Comparison of ENCODE assay signal across 9 cellular contexts in genomic region chr2:62457555-62457954, GRCh38. TPM values are rescaled to one million over a fixed set of nuclear protein-coding genes. Genes with fewer than 3 reads are reported as not detected.
DNase-seq lines count a peak whose midpoint lies in the region; ATAC-seq and TF ChIP-seq lines count a peak whose summit lies in the region.
"Had no signal": no experiment of that assay in that cellular context is flagged by ENCODE, and none has a peak within 500 bp of the region (broad histone marks: within the 10 kb centered on the region; RNA-seq: fewer than 3 reads in every experiment).

No MANE protein-coding gene starts in this region.

- H3K27me3 ChIP-seq in CD8-positive, alpha-beta memory T cell (ENCODE audit: insufficient read depth, low read length, poor library complexity, severe bottlenecking) = no peaks in the 10 kb centered on the region
- no peaks in the 10 kb centered on the region for H3K27me3 ChIP-seq in Panc1 (ENCODE audit: control insufficient read depth, insufficient read depth, low read length)
- H3K27me3 ChIP-seq in esophagus muscularis mucosa = no peaks in the 10 kb centered on the region
- H3K27me3 ChIP-seq in ovary = no peaks in the 10 kb centered on the region

- H3K27ac Mint-ChIP-seq in CD8-positive, alpha-beta memory T cell = no peak overlapping the region
- H3K27ac Mint-ChIP-seq: IgD-negative memory B cell had no signal

- H3K4me3 Mint-ChIP-seq in CD8-positive, alpha-beta memory T cell = peak overlapping the region; percentile 16 to 88 (median 59)

- H3K27ac ChIP-seq in CD8-positive, alpha-beta memory T cell (ENCODE audit: low read depth, low read length) = no peak overlapping the region
- H3K27ac ChIP-seq in Panc1 (ENCODE audit: low read length) = peak overlapping the region; percentile 80
- peak overlapping the region; percentile 79 to 87 (median 83) for H3K27ac ChIP-seq in esophagus muscularis mucosa (replicated peaks in 1 of 4)
- H3K27ac ChIP-seq in ovary = peak overlapping the region; percentile 77 to 78

- no peaks in the 10 kb centered on the region for H3K36me3 ChIP-seq in CD8-positive, alpha-beta memory T cell (ENCODE audit: insufficient read depth, low read length)
- no peaks in the 10 kb centered on the region for H3K36me3 ChIP-seq in Panc1 (ENCODE audit: control insufficient read depth, insufficient read depth, low read length)
- H3K36me3 ChIP-seq in esophagus muscularis mucosa = no peaks in the 10 kb centered on the region
- H3K36me3 ChIP-seq in ovary = no peaks in the 10 kb centered on the region

- peaks cover 0 to 6% (median 0%) of the 10 kb centered on the region in 3 donors for H3K4me1 Mint-ChIP-seq in CD8-positive, alpha-beta memory T cell

- in situ Hi-C loops in Panc1 (cut with HindIII; ENCODE audit: low pct_unique_long_range_greater_than_20kb, low sequenced_read_pairs) = no loop called here

- peaks cover 4% of the 10 kb centered on the region for H3K4me1 ChIP-seq in CD8-positive, alpha-beta memory T cell (ENCODE audit: insufficient read depth, low read length)
- H3K4me1 ChIP-seq in Panc1 (ENCODE audit: control insufficient read depth, insufficient read depth, low read length) (peaks cover 5% of the 10 kb centered on the region), esophagus muscularis mucosa (peaks cover 13 to 53% (median 41%) of the 10 kb centered on the region in 4 donors), ovary (ENCODE audit: insufficient read depth) (peaks cover 5% of the 10 kb centered on the region)

- H3K4me3 ChIP-seq in CD8-positive, alpha-beta memory T cell (ENCODE audit: low read length) = peak overlapping the region; percentile 55
- H3K4me3 ChIP-seq in Panc1 (ENCODE audit: low read depth in 2 of 2, low read length in 2 of 2) (peak overlapping the region; percentile 58 to 63), esophagus muscularis mucosa (peak overlapping the region; percentile 58 to 80 (median 70)), ovary (peak overlapping the region; percentile 74)

- peak; percentile 4; the same call in 1 of the 2 replicates for ATAC-seq in Panc1
- no peak for ATAC-seq in GM21423 (IDR thresholded peaks at IDR 0.05; ENCODE audit: unreplicated experiment)

- TF ChIP-seq CTCF in Panc1 (IDR thresholded peaks at IDR 0.05) = no peak
- TF ChIP-seq CTCF in esophagus muscularis mucosa (IDR thresholded peaks at IDR 0.05) = no peak
- TF ChIP-seq CTCF in ovary (IDR thresholded peaks at IDR 0.05) = no peak

- no peaks in the 10 kb centered on the region for H3K9me3 ChIP-seq in CD8-positive, alpha-beta memory T cell (ENCODE audit: low read length)
- no peaks in the 10 kb centered on the region for H3K9me3 ChIP-seq in Panc1 (ENCODE audit: control insufficient read depth, insufficient read depth, low read depth, low read length)
- H3K9me3 ChIP-seq in esophagus muscularis mucosa = no peaks in the 10 kb centered on the region
- H3K9me3 ChIP-seq in ovary = no peaks in the 10 kb centered on the region

- POLR2A ChIA-PET in CD8-positive, alpha-beta memory T cell (lab: Charles Lee) = no interaction called here
- POLR2A ChIA-PET in Panc1 (lab: Charles Lee) = interaction anchor here (0.6 to 0.9 kb wide), 2 partner anchors 318 to 353 kb away, joined by 8 to 11 read pairs; no protein-coding TSS in a partner anchor

- no peaks in the 10 kb centered on the region for H3K9me3 Mint-ChIP-seq in CD8-positive, alpha-beta memory T cell
- H3K9me3 Mint-ChIP-seq: IgD-negative memory B cell had no signal

- no peak for DNase-seq in CD8-positive, alpha-beta memory T cell
- DNase-seq in Panc1 (ENCODE audit: low read depth, low spot score) (no peak), esophagus muscularis mucosa (ENCODE audit: extremely low spot score) (no peak), ovary (peak in 1 of 5 donors; percentile 32), HK-2 (ENCODE audit: unreplicated experiment) (no peak), H4 (ENCODE audit: low spot score) (no peak), posterior vena cava (ENCODE audit: low spot score) (no peak)

- CTCF ChIA-PET in CD8-positive, alpha-beta memory T cell (lab: Charles Lee) = interaction anchor here (0.7 to 8.4 kb wide), 17 partner anchors 9 to 1112 kb away, joined by 3 to 121 read pairs (median 5); no protein-coding TSS in a partner anchor
- CTCF ChIA-PET in Panc1 (lab: Charles Lee) = interaction anchor here (0.6 to 2.1 kb wide), 3 partner anchors 263 to 318 kb away, joined by 3 to 17 read pairs (median 5); no protein-coding TSS in a partner anchor

- TF ChIP-seq EP300 in esophagus muscularis mucosa (IDR thresholded peaks at IDR 0.05) = no peak
- TF ChIP-seq EP300 in ovary (IDR thresholded peaks at IDR 0.05) = no peak

- 93% methylated on average over 5 of the region's 11 CpGs for WGBS in esophagus muscularis mucosa
- 45 to 56% (median 49%) methylated on average over 11 of the region's 11 CpGs for WGBS in ovary, 3 donors

- BruUV-seq in Panc1 (replicated peaks; lab: Mats Ljungman, UMichigan) = no TSS peak

- H3K27me3 Mint-ChIP-seq in CD8-positive, alpha-beta memory T cell = peaks cover 0 to 13% of the 10 kb centered on the region in 2 donors

- intact Hi-C loops in Panc1 (cut with micrococcal nuclease; ENCODE audit: unreplicated experiment) (loop anchor here (5.0 kb wide), 1 partner anchor 250 kb away; the partner anchor contains the start of gene EHBP1), esophagus muscularis mucosa (cut with DNase I) (loop anchor here (2.0 kb wide), 1 partner anchor 317 kb away; no protein-coding TSS in a partner anchor), ovary (cut with DNase I) (loop anchor here in 3 of 4 donors (2.0 to 5.0 kb wide), 2 partner anchors 315 to 317 kb away; no protein-coding TSS in a partner anchor), posterior vena cava (cut with DNase I) (loop anchor here (1.0 to 10.0 kb wide), 3 partner anchors 250 to 1097 kb away; partner anchors contain the start of gene EHBP1 (in 2 of the 2))

- TF ChIP-seq POLR2A in esophagus muscularis mucosa (IDR thresholded peaks at IDR 0.05; ENCODE audit: low read depth) = no peak
- TF ChIP-seq POLR2A in ovary (IDR thresholded peaks at IDR 0.05) = no peak

- H3K36me3 Mint-ChIP-seq in CD8-positive, alpha-beta memory T cell = no peaks in the 10 kb centered on the region
- H3K36me3 Mint-ChIP-seq: IgD-negative memory B cell had no signal

RNA-seq across cellular contexts. Expression of gene TMEM17, which starts 48.4 kb away (rescaled TPM):
- under 1 TPM; 0.35 to 0.84 TPM for total RNA-seq in CD8-positive, alpha-beta memory T cell
- not detected for polyA plus RNA-seq in CD8-positive, alpha-beta memory T cell
- total RNA-seq in Panc1 (2021; ENCODE audit: unreplicated experiment) (4.1 TPM), esophagus muscularis mucosa (1 to 10 TPM; 1.9 to 3.8 (median 2.4) TPM), ovary (1 to 10 TPM in 6 of 7 donors, under 1 TPM in 1; 0.94 to 2.5 (median 2.1) TPM), posterior vena cava (1 to 10 TPM; 1.5 to 3.1 TPM)
- 2.3 TPM for polyA plus RNA-seq in Panc1 (2012; ENCODE audit: insufficient read length)
- 1 to 10 TPM; 2.6 to 3.0 TPM for polyA plus RNA-seq in ovary
- 2.6 and 2.8 TPM in 2 replicates for total RNA-seq in H4 (2014; rRNA removed; shearing (Covaris generic))
- polyA plus RNA-seq: IgD-negative memory B cell had no signal
